8 cellular contexts compared by ENCODE assay signal in the genomic region with DNA sequence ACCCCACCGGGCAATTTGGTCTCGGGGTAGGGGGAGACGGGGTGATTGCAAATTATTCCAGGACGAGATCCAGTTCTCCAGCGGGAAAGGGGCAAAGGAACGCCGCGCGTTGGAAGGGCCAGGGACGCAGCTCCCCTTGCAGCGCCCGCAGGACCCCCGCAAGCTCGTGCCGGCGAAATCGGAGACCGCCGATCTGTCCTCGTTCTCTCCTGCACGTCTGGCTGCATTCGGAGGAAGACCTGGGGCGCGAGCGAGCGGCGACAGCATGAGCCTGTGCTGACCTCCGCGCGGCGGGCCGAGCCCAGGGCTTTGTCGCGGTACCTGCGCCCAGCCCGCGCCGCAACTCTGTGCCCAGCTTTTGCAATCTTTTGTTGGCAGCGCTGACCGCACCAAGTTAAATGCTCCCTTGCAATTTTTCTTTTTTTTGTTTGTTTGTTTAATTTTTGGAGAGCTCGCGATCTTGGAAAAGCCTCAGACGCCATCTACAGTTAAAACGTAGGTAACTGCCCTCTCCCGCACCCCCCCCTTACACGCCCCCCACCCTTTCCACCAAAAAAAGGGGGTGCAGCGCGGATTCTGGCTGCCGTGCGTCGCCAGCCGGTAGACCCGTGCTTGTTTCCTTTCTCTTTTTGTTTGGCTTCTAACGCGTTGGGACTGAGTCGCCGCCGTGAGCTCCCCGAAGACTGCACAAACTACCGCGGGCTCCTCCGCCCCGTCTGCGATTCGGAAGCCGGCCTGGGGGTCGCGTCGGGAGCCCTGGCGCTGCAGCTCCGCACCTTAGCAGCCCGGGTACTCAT. TPM values are rescaled to one million over a fixed set of nuclear protein-coding genes. Genes with fewer than 3 reads are reported as not detected.
DNase-seq lines count a peak whose midpoint lies in the region; ATAC-seq and TF ChIP-seq lines count a peak whose summit lies in the region.

No MANE protein-coding gene starts in this region.

- TF ChIP-seq RAD21 in HCT116 (IDR thresholded peaks at IDR 0.05; ENCODE audit: low read depth): peak; percentile 53

- peak overlapping the region; percentile 88 for H3K27ac ChIP-seq in CD4-positive, alpha-beta T cell (ENCODE audit: low read depth, low read length)
- H3K27ac ChIP-seq in HCT116 (ENCODE audit: low read depth, low read length): peak overlapping the region; percentile 51

- H3K4me2 ChIP-seq in HCT116 (ENCODE audit: low read length): peak overlapping the region; percentile 98

- no peaks in the 10 kb centered on the region for H3K36me3 ChIP-seq in HCT116 (ENCODE audit: control insufficient read depth in 1 of 2, insufficient read depth in 2 of 2, low read length in 2 of 2)

- peak; percentile 64 for TF ChIP-seq CTCF in CD4-positive, alpha-beta T cell (IDR thresholded peaks at IDR 0.05)
- TF ChIP-seq CTCF in HCT116 (IDR thresholded peaks at IDR 0.05 in 2 of 3, conservative IDR thresholded peaks at IDR 0.05 in 1 of 3; ENCODE audit: borderline replicate concordance in 1 of 3, insufficient read depth in 1 of 3, low read depth in 2 of 3, low read length in 2 of 3): peak in 2 of 3 experiments; percentile 9 to 35; a peak in 2 of 6 replicates

- no peaks in the 10 kb centered on the region for H4K20me1 ChIP-seq in HCT116 (ENCODE audit: insufficient read depth)

- H3K9me3 ChIP-seq in CD4-positive, alpha-beta T cell (ENCODE audit: control insufficient read depth, low read length): no peaks in the 10 kb centered on the region
- H3K9me3 ChIP-seq in HCT116 (ENCODE audit: control insufficient read depth in 1 of 2, insufficient read depth in 1 of 2, low read depth in 1 of 2, low read length in 2 of 2): no peaks in the 10 kb centered on the region

- H3K9me2 ChIP-seq in HCT116 (ENCODE audit: insufficient read depth): no peaks in the 10 kb centered on the region

- H3K27me3 ChIP-seq in CD4-positive, alpha-beta T cell (ENCODE audit: control insufficient read depth, insufficient read depth, low read length): no peaks in the 10 kb centered on the region
- H3K27me3 ChIP-seq in HCT116 (ENCODE audit: insufficient read depth, low read length): no peaks in the 10 kb centered on the region

- peak overlapping the region; percentile 60 for H3K9ac ChIP-seq in HCT116 (ENCODE audit: low read length)

- peak overlapping the region; percentile 65 to 78 for H3K4me3 ChIP-seq in HCT116 (replicated peaks in 1 of 2; ENCODE audit: low read depth in 1 of 2, low read length in 2 of 2)

- TSS peak; percentile 39 for BruUV-seq in HCT116 (replicated peaks; lab: Mats Ljungman, UMichigan)

- CTCF ChIA-PET in CD4-positive, alpha-beta T cell (lab: Charles Lee): interaction anchor here (0.7 to 3.2 kb wide), 18 partner anchors 8 to 1585 kb away, joined by 3 to 26 read pairs (median 4); no protein-coding TSS in a partner anchor
- CTCF ChIA-PET in HCT116 (lab: Charles Lee): interaction anchor here (0.7 to 3.2 kb wide), 9 partner anchors 8 to 888 kb away, joined by 3 to 29 read pairs (median 3); no protein-coding TSS in a partner anchor

- peak overlapping the region; percentile 74 for H2AFZ ChIP-seq in HCT116 (ENCODE audit: low read depth, low read length, poor library complexity, severe bottlenecking)

- no peak for TF ChIP-seq POLR2A in HCT116 (IDR thresholded peaks at IDR 0.05; ENCODE audit: borderline replicate concordance, extremely low read depth, insufficient read depth, insufficient read length)

- H3K79me2 ChIP-seq in HCT116 (ENCODE audit: insufficient read depth, low read length): no peaks in the 10 kb centered on the region

- DNase-seq in CD4-positive, alpha-beta T cell: peak; percentile 39 to 64 (median 53)
- DNase-seq in HCT116 (ENCODE audit: low read depth, low spot score): no peak
- DNase-seq in NCI-H510A (lab: John Stamatoyannopoulos, UW): peak; percentile 30
- peak; percentile 38 to 56 for DNase-seq in activated CD4-positive, alpha-beta T cell treated with anti-CD3 and anti-CD28 coated beads, Interleukin-2, amount 50 U/mL, for 48 hours
- DNase-seq in effector CD8-positive, alpha-beta T cell (lab: John Stamatoyannopoulos, UW): peak; percentile 49
- DNase-seq in medulla oblongata (ENCODE audit: extremely low spot score): peak; percentile 65
- peak; percentile 60 to 81 (median 69) for DNase-seq in stimulated activated naive CD4-positive, alpha-beta T cell (lab: John Stamatoyannopoulos, UW)

- RAD21 ChIA-PET in HCT116 (lab: Charles Lee; ENCODE audit: low non-redundant PET in 1 of 2, low total read pairs in 2 of 2, uncharacterized antibody in 2 of 2, unreplicated experiment in 2 of 2): interaction anchor here (0.6 to 1.8 kb wide), 5 partner anchors 215 to 576 kb away, joined by 3 to 7 read pairs (median 3); no protein-coding TSS in a partner anchor

- intact Hi-C loops in CD4-positive, alpha-beta T cell (cut with DNase I, micrococcal nuclease): loop anchor here (2.0 to 10.0 kb wide), 8 partner anchors 140 to 889 kb away; no protein-coding TSS in a partner anchor
- intact Hi-C loops in HCT116 (cut with micrococcal nuclease): loop anchor here (2.0 to 10.0 kb wide), 5 partner anchors 215 to 855 kb away; no protein-coding TSS in a partner anchor

- H3K4me1 ChIP-seq in HCT116 (ENCODE audit: control insufficient read depth in 1 of 2, insufficient read depth in 2 of 2, low read length in 2 of 2): peaks cover 18 to 29% of the 10 kb centered on the region in 2 experiments

- peaks cover 50% of the 10 kb centered on the region for H3K4me1 Mint-ChIP-seq in CD4-positive, alpha-beta T cell (ENCODE audit: low read depth)

- POLR2A ChIA-PET in CD4-positive, alpha-beta T cell (lab: Charles Lee): interaction anchor here (0.6 to 4.2 kb wide), 64 partner anchors 8 to 1562 kb away, joined by 3 to 73 read pairs (median 4); a partner anchor contains a TSS
- POLR2A ChIA-PET in HCT116 (lab: Charles Lee): interaction anchor here (1.0 to 1.9 kb wide), 2 partner anchors 153 to 284 kb away, joined by 3 to 8 read pairs; no protein-coding TSS in a partner anchor

- H3K4me3 Mint-ChIP-seq in CD4-positive, alpha-beta T cell: peak overlapping the region; percentile 100

- H3K27me3 Mint-ChIP-seq in CD4-positive, alpha-beta T cell: no peaks in the 10 kb centered on the region

- peak overlapping the region; percentile 93 for H3K27ac Mint-ChIP-seq in CD4-positive, alpha-beta T cell

- peaks cover 44% of the 10 kb centered on the region for H3K36me3 Mint-ChIP-seq in CD4-positive, alpha-beta T cell (ENCODE audit: low read depth)

- ATAC-seq in CD4-positive, alpha-beta T cell (ENCODE audit: poor library complexity): peak; percentile 30
- ATAC-seq in HCT116 (peak; percentile 47), HG03045 (IDR thresholded peaks at IDR 0.05; ENCODE audit: unreplicated experiment) (no peak)

- no peaks in the 10 kb centered on the region for H3K9me3 Mint-ChIP-seq in CD4-positive, alpha-beta T cell

TF ChIP-seq in HCT116, 20 proteins besides CTCF, POLR2A, EP300 and RAD21:
- TF ChIP-seq, protein P1, sequence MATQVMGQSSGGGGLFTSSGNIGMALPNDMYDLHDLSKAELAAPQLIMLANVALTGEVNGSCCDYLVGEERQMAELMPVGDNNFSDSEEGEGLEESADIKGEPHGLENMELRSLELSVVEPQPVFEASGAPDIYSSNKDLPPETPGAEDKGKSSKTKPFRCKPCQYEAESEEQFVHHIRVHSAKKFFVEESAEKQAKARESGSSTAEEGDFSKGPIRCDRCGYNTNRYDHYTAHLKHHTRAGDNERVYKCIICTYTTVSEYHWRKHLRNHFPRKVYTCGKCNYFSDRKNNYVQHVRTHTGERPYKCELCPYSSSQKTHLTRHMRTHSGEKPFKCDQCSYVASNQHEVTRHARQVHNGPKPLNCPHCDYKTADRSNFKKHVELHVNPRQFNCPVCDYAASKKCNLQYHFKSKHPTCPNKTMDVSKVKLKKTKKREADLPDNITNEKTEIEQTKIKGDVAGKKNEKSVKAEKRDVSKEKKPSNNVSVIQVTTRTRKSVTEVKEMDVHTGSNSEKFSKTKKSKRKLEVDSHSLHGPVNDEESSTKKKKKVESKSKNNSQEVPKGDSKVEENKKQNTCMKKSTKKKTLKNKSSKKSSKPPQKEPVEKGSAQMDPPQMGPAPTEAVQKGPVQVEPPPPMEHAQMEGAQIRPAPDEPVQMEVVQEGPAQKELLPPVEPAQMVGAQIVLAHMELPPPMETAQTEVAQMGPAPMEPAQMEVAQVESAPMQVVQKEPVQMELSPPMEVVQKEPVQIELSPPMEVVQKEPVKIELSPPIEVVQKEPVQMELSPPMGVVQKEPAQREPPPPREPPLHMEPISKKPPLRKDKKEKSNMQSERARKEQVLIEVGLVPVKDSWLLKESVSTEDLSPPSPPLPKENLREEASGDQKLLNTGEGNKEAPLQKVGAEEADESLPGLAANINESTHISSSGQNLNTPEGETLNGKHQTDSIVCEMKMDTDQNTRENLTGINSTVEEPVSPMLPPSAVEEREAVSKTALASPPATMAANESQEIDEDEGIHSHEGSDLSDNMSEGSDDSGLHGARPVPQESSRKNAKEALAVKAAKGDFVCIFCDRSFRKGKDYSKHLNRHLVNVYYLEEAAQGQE (IDR thresholded peaks at IDR 0.05; ENCODE audit: low read depth): no peak
- TF ChIP-seq, protein P2, sequence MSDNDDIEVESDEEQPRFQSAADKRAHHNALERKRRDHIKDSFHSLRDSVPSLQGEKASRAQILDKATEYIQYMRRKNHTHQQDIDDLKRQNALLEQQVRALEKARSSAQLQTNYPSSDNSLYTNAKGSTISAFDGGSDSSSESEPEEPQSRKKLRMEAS (IDR thresholded peaks at IDR 0.05): peak; percentile 27; the same call in 1 of the 2 replicates

RNA-seq across cellular contexts. Expression of a gene that starts 0.7 kb away (rescaled TPM):
- total RNA-seq in CD4-positive, alpha-beta T cell: 100 to 1,000 TPM in 1 of 2 experiments, 10 to 100 TPM in 1; 91.3 to 102 TPM
- 12.4 TPM for total RNA-seq in HCT116 (2021; ENCODE audit: unreplicated experiment)
- 10.9 and 11.7 TPM in 2 replicates for polyA plus RNA-seq in HCT116 (2012)
